ENCODE assay signal across 8 cellular contexts in genomic region chr2:208254871-208255556, GRCh38. TPM values are rescaled to one million over a fixed set of nuclear protein-coding genes. Genes with fewer than 3 reads are reported as not detected.
DNase-seq lines count a peak whose midpoint lies in the region; ATAC-seq and TF ChIP-seq lines count a peak whose summit lies in the region.

Gene IDH1, minus strand, starts transcription at chr2:208255071. Its CDS starts 3,520 bp downstream, at chr2:208251551.

- H3K36me3 ChIP-seq in kidney epithelial cell (ENCODE audit: control insufficient read depth, insufficient read depth, low read length): no peaks in the 10 kb centered on the region

- peak; percentile 56 for TF ChIP-seq CTCF in kidney epithelial cell (IDR thresholded peaks at IDR 0.05; ENCODE audit: insufficient read depth, low read length, poor library complexity, severe bottlenecking)

- DNase-seq in AG20443 (ENCODE audit: low spot score): peak; percentile 98
- DNase-seq in NCI-H446 (lab: John Stamatoyannopoulos, UW): peak; percentile 90 to 98
- peak; percentile 96 for DNase-seq in cerebellar cortex (ENCODE audit: low spot score)
- peak; percentile 56 for DNase-seq in kidney epithelial cell (ENCODE audit: low read depth)
- peak; percentile 82 to 96 for DNase-seq in stimulated activated CD4-positive, alpha-beta T cell treated with anti-CD3 and anti-CD28 coated beads, Interleukin-15, amount 100 ng/mL, for 48 hours (ENCODE audit: low read depth in 2 of 2)

- H3K27me3 ChIP-seq in kidney epithelial cell (ENCODE audit: control insufficient read depth, insufficient read depth, low read length): no peaks in the 10 kb centered on the region

- peak; percentile 71 for ATAC-seq in GM19023 (IDR thresholded peaks at IDR 0.05; ENCODE audit: unreplicated experiment)
- peak; percentile 63 for ATAC-seq in HG03280 (IDR thresholded peaks at IDR 0.05; ENCODE audit: unreplicated experiment)
- ATAC-seq in activated CD4-positive, CD25-positive, alpha-beta regulatory T cell treated with anti-CD3 and anti-CD28 coated beads, Interleukin-2, amount 50 U/mL, for 24 hours: peak; percentile 74 to 76

- H3K4me3 ChIP-seq in kidney epithelial cell (ENCODE audit: low read depth, low read length): peak within 1 kb of the TSS; percentile 64

RNA-seq across cellular contexts. Expression of gene IDH1, which starts in this region (rescaled TPM):
- 98.9 and 108 TPM in 2 replicates for total RNA-seq in kidney epithelial cell

Comparison
In these comparisons a context has a peak if more than half of its experiments do, and no peak if none do; other contexts are left out.
1. Peak in every context shown above with its lines: DNase-seq, ATAC-seq and H3K4me3 ChIP-seq.